ENCODE assay signal across 8 cellular contexts in the genomic region with DNA sequence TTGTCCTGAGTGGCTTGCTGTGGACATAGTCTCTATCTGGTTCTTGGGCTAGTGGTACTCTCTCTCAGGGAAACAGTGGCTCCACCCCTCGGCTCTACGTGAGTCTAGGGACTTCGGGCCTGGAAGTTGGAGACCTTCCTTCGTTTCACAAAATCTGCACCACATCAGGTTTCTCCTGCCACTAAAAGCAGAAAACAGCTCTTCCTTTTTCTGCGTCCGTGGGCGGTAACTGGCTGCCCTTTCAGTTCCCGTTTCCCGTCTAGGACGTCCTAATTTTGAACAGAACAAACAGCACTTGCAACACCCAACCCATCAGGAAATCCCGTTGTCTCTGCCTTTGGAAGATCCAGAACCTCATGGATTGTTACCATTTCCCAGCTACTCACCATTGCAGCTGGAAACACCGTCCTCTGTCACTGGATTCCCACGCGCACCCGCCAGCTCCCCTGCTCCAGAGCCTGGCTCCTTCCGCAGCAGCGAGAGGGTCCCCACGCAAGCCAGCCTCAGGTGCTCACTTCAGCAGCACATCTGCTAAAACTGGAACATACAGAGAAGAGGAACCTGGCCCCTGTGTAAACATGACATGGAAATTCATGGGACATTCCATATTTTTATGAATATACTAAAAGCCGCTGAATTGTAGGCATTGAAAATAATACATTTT.
DNase-seq lines count a peak whose midpoint lies in the region; ATAC-seq lines count a peak whose summit lies in the region.

No MANE protein-coding gene starts in this region.

- no peak overlapping the region for H2BK12ac ChIP-seq in neuronal stem cell (ENCODE audit: low read length)

- H3K27ac ChIP-seq in neuronal stem cell (replicated peaks; ENCODE audit: low read length) = no peak overlapping the region

- peaks cover 11% of the 10 kb centered on the region for H3K4me1 Mint-ChIP-seq in activated naive CD8-positive, alpha-beta T cell treated with anti-CD3 and anti-CD28 coated beads, Interleukin-2, amount 50 U/mL, for 24 hours
- H3K4me1 Mint-ChIP-seq in activated T-cell treated with anti-CD3 and anti-CD28 coated beads, Interleukin-2, amount 50 U/mL, for 72 hours (ENCODE audit: low read depth) = peaks cover 15% of the 10 kb centered on the region

- no peak overlapping the region for H2BK120ac ChIP-seq in neuronal stem cell (ENCODE audit: low read depth, low read length)

- no peak overlapping the region for H2BK15ac ChIP-seq in neuronal stem cell (ENCODE audit: low read length)

- no peaks in the 10 kb centered on the region for H3K36me3 Mint-ChIP-seq in activated naive CD8-positive, alpha-beta T cell treated with anti-CD3 and anti-CD28 coated beads, Interleukin-2, amount 50 U/mL, for 24 hours (ENCODE audit: low read depth)
- no peaks in the 10 kb centered on the region for H3K36me3 Mint-ChIP-seq in activated T-cell treated with anti-CD3 and anti-CD28 coated beads, Interleukin-2, amount 50 U/mL, for 72 hours (ENCODE audit: insufficient read depth in 2 of 2)

- H3K27ac Mint-ChIP-seq in activated naive CD8-positive, alpha-beta T cell treated with anti-CD3 and anti-CD28 coated beads, Interleukin-2, amount 50 U/mL, for 24 hours = no peak overlapping the region
- H3K27ac Mint-ChIP-seq in activated T-cell treated with anti-CD3 and anti-CD28 coated beads, Interleukin-2, amount 50 U/mL, for 72 hours = no peak overlapping the region

- peak; percentile 90 for ATAC-seq in GM18511 (IDR thresholded peaks at IDR 0.05; ENCODE audit: unreplicated experiment)
- peak; percentile 88 for ATAC-seq in HG02870 (IDR thresholded peaks at IDR 0.05; ENCODE audit: unreplicated experiment)
- no peak for ATAC-seq in activated naive CD8-positive, alpha-beta T cell treated with anti-CD3 and anti-CD28 coated beads, Interleukin-2, amount 50 U/mL, for 24 hours
- ATAC-seq in activated T-cell treated with anti-CD3 and anti-CD28 coated beads, Interleukin-2, amount 50 U/mL, for 72 hours (replicated peaks in 1 of 2) = no peak

- no peaks in the 10 kb centered on the region for H3K27me3 ChIP-seq in neuronal stem cell (ENCODE audit: control insufficient read depth in 3 of 3, insufficient read depth in 3 of 3, low read depth in 1 of 3, low read length in 3 of 3)

- H3K4me2 ChIP-seq in neuronal stem cell (ENCODE audit: insufficient read depth, low read length, poor library complexity, severe bottlenecking) = no peak overlapping the region

- no peaks in the 10 kb centered on the region for H3K36me3 ChIP-seq in neuronal stem cell (replicated peaks in 1 of 2; ENCODE audit: control insufficient read depth in 2 of 2, insufficient read depth in 2 of 2, low read length in 2 of 2)

- peak overlapping the region; percentile 31 for H3K14ac ChIP-seq in neuronal stem cell (ENCODE audit: low read length)

- H4K8ac ChIP-seq in neuronal stem cell (ENCODE audit: low read depth, low read length) = no peak overlapping the region

- H3K4me3 Mint-ChIP-seq in activated naive CD8-positive, alpha-beta T cell treated with anti-CD3 and anti-CD28 coated beads, Interleukin-2, amount 50 U/mL, for 24 hours = no peak overlapping the region
- peak overlapping the region in 1 of 2 donors; percentile 15 for H3K4me3 Mint-ChIP-seq in activated T-cell treated with anti-CD3 and anti-CD28 coated beads, Interleukin-2, amount 50 U/mL, for 72 hours

- H3K27me3 Mint-ChIP-seq in activated naive CD8-positive, alpha-beta T cell treated with anti-CD3 and anti-CD28 coated beads, Interleukin-2, amount 50 U/mL, for 24 hours = peaks cover 20% of the 10 kb centered on the region
- H3K27me3 Mint-ChIP-seq in activated T-cell treated with anti-CD3 and anti-CD28 coated beads, Interleukin-2, amount 50 U/mL, for 72 hours (ENCODE audit: low read depth) = peaks cover 31% of the 10 kb centered on the region

- H2AFZ ChIP-seq in neuronal stem cell (ENCODE audit: low read length) = no peak overlapping the region

- H3K4me1 ChIP-seq in neuronal stem cell (ENCODE audit: control insufficient read depth in 2 of 2, insufficient read depth in 1 of 2, low read depth in 1 of 2, low read length in 2 of 2) = no peaks in the 10 kb centered on the region

- WGBS in neuronal stem cell (ENCODE audit: extremely low coverage in 2 of 2, insufficient read length in 2 of 2, insufficient replicate concordance in 1 of 2), 2 donors = no CpG with 5 or more reads among the region's 19 CpGs

- H3K9me3 Mint-ChIP-seq in activated naive CD8-positive, alpha-beta T cell treated with anti-CD3 and anti-CD28 coated beads, Interleukin-2, amount 50 U/mL, for 24 hours = no peaks in the 10 kb centered on the region
- H3K9me3 Mint-ChIP-seq in activated T-cell treated with anti-CD3 and anti-CD28 coated beads, Interleukin-2, amount 50 U/mL, for 72 hours = no peaks in the 10 kb centered on the region

- peak overlapping the region; percentile 13 for H3K18ac ChIP-seq in neuronal stem cell (ENCODE audit: low read length)

- H3K4me3 ChIP-seq in neuronal stem cell (ENCODE audit: low read length in 2 of 2) = no peak overlapping the region

- H3K4ac ChIP-seq in neuronal stem cell (ENCODE audit: low read length) = no peak overlapping the region

- no peaks in the 10 kb centered on the region for H3K79me1 ChIP-seq in neuronal stem cell (ENCODE audit: low read depth, low read length)

- no peak overlapping the region for H3K9ac ChIP-seq in neuronal stem cell (ENCODE audit: low read depth, low read length, poor library complexity)

- no peak overlapping the region for H2BK5ac ChIP-seq in neuronal stem cell (ENCODE audit: low read length)

- no peak overlapping the region for H4K91ac ChIP-seq in neuronal stem cell (ENCODE audit: low read depth, low read length, poor library complexity)

- no peak overlapping the region for H2AK5ac ChIP-seq in neuronal stem cell (ENCODE audit: low read depth, low read length)

- no peak overlapping the region for H3K23ac ChIP-seq in neuronal stem cell (ENCODE audit: low read depth, low read length, poor library complexity)

- DNase-seq in activated naive CD8-positive, alpha-beta T cell treated with anti-CD3 and anti-CD28 coated beads, Interleukin-2, amount 50 U/mL, for 24 hours = peak; percentile 11
- DNase-seq in neuronal stem cell (ENCODE audit: low spot score) (no peak), NCI-H2081 (lab: John Stamatoyannopoulos, UW) (no peak), NK-92 (lab: John Stamatoyannopoulos, UW; ENCODE audit: unreplicated experiment) (no peak), NCI-H2081 treated with DMSO at 0.1 percent for 48 hours (lab: John Stamatoyannopoulos, UW) (no peak)
- DNase-seq in activated T-cell treated with anti-CD3 and anti-CD28 coated beads, Interleukin-2, amount 50 U/mL, for 72 hours = no peak

- no peaks in the 10 kb centered on the region for H3K9me3 ChIP-seq in neuronal stem cell (replicated peaks in 1 of 2; ENCODE audit: control insufficient read depth in 2 of 2, insufficient read depth in 1 of 2, low read depth in 1 of 2, low read length in 2 of 2)

Comparison
In these comparisons a context has a peak if more than half of its experiments do, and no peak if none do; other contexts are left out.
1. ATAC-seq: peak in GM18511 (single experiment) and HG02870 (single experiment); none in activated naive CD8-positive, alpha-beta T cell treated with anti-CD3 and anti-CD28 coated beads, Interleukin-2, amount 50 U/mL, for 24 hours (single experiment) and activated T-cell treated with anti-CD3 and anti-CD28 coated beads, Interleukin-2, amount 50 U/mL, for 72 hours (0 of 2).